In genomic region chr15:60591491-60592385, GRCh38 we compare ENCODE assay signal across 8 cellular contexts.
DNase-seq lines count a peak whose midpoint lies in the region; ATAC-seq, FAIRE-seq and TF ChIP-seq lines count a peak whose summit lies in the region.

No MANE protein-coding gene starts in this region.

- no peaks in the 10 kb centered on the region for H3K36me3 ChIP-seq in mammary epithelial cell (ENCODE audit: insufficient read depth, low read length)
- H3K36me3 ChIP-seq in kidney (ENCODE audit: control insufficient read depth in 1 of 2, insufficient read depth in 2 of 2, low read length in 2 of 2), result no peaks in the 10 kb centered on the region
- no peaks in the 10 kb centered on the region for H3K36me3 ChIP-seq in smooth muscle cell (ENCODE audit: low read depth)

- in situ Hi-C loops in mammary epithelial cell (cut with MboI; ENCODE audit: low sequenced_read_pairs in 2 of 2), result no loop called here

- 10% methylated on average over 8 of the region's 112 CpGs for WGBS in mammary epithelial cell (ENCODE audit: low coverage, missing lambda C conversion rate)
- WGBS in smooth muscle cell (ENCODE audit: low lambda C conversion rate), result under 1% methylated on average over 80 of the region's 112 CpGs

- H3K4me3 ChIP-seq in mammary epithelial cell (replicated peaks in 1 of 3; ENCODE audit: insufficient read depth in 1 of 3, low read depth in 2 of 3, low read length in 3 of 3), result peak overlapping the region; percentile 65 to 67 (median 67)
- peak overlapping the region; percentile 66 to 70 for H3K4me3 ChIP-seq in kidney (ENCODE audit: low read length in 2 of 2)
- H3K4me3 ChIP-seq in smooth muscle cell, result peak overlapping the region; percentile 75

- H2AFZ ChIP-seq in mammary epithelial cell (ENCODE audit: low read depth, low read length) (peak overlapping the region; percentile 97), smooth muscle cell (ENCODE audit: low read depth) (no peak overlapping the region)

- H3K79me2 ChIP-seq in mammary epithelial cell (ENCODE audit: insufficient read depth, low read length) (no peaks in the 10 kb centered on the region), smooth muscle cell (ENCODE audit: low read depth) (no peaks in the 10 kb centered on the region)

- FAIRE-seq in kidney (lab: Jason Lieb, UNC), result no peak

- H3K27me3 ChIP-seq in mammary epithelial cell (ENCODE audit: insufficient read depth, low read length), result no peaks in the 10 kb centered on the region
- H3K27me3 ChIP-seq in smooth muscle cell (ENCODE audit: low read depth), result peaks cover 88% of the 10 kb centered on the region

- H4K20me1 ChIP-seq in mammary epithelial cell (ENCODE audit: insufficient read depth, low read length) (no peaks in the 10 kb centered on the region), smooth muscle cell (ENCODE audit: low read depth) (peaks cover 96% of the 10 kb centered on the region)

- H3K4me1 ChIP-seq in mammary epithelial cell (ENCODE audit: insufficient read depth, low read length) (peaks cover 10% of the 10 kb centered on the region), kidney (ENCODE audit: control insufficient read depth in 1 of 2, insufficient read depth in 1 of 2, low read depth in 1 of 2, low read length in 2 of 2) (peaks cover 0 to under 1% of the 10 kb centered on the region in 2 donors), smooth muscle cell (ENCODE audit: low read depth) (peaks cover 12% of the 10 kb centered on the region)

- intact Hi-C loops in mammary epithelial cell (cut with micrococcal nuclease), result loop anchor here (5.0 to 10.0 kb wide), 3 partner anchors 83 to 271 kb away; no protein-coding TSS in a partner anchor
- intact Hi-C loops in kidney (cut with DNase I), result no loop called here

- TF ChIP-seq CTCF in mammary epithelial cell (conservative IDR thresholded peaks at IDR 0.05 in 1 of 2, IDR thresholded peaks at IDR 0.05 in 1 of 2; ENCODE audit: extremely low read depth in 1 of 2, insufficient read depth in 1 of 2, low read depth in 1 of 2, low read length in 2 of 2) (no peak), kidney (IDR thresholded peaks at IDR 0.05; ENCODE audit: borderline replicate concordance, extremely low read depth, insufficient read depth) (peak; percentile 2), smooth muscle cell (IDR thresholded peaks at IDR 0.05; ENCODE audit: borderline replicate concordance, insufficient read depth, poor library complexity, severe bottlenecking) (peak; percentile 7)

- peak; percentile 65 for DNase-seq in AG08396 (ENCODE audit: low spot score)
- DNase-seq in SW480 (ENCODE audit: low spot score), result peak; percentile 54
- DNase-seq in mammary epithelial cell, result peak; percentile 39
- peak; percentile 91 for DNase-seq in kidney
- no peak for DNase-seq in smooth muscle cell (lab: John Stamatoyannopoulos, UW; ENCODE audit: unreplicated experiment)
- DNase-seq in MV-4-11 (lab: John Stamatoyannopoulos, UW), result no peak

- H3K4me2 ChIP-seq in mammary epithelial cell (ENCODE audit: insufficient read depth, low read depth, low read length) (peak overlapping the region; percentile 95), smooth muscle cell (peak overlapping the region; percentile 99)

- CTCF ChIA-PET in mammary epithelial cell (lab: Charles Lee; ENCODE audit: low non-redundant PET), result interaction anchor here (0.6 kb wide), 1 partner anchor 22 kb away, joined by 3 read pairs; no protein-coding TSS in a partner anchor

- H3K9ac ChIP-seq in mammary epithelial cell (ENCODE audit: insufficient read depth, low read length) (peak overlapping the region; percentile 58), kidney (ENCODE audit: low read length in 2 of 2) (peak overlapping the region; percentile 36 to 68), smooth muscle cell (ENCODE audit: low read depth) (peak overlapping the region; percentile 54)

- no TSS peak for BruUV-seq in mammary epithelial cell (replicated peaks; lab: Mats Ljungman, UMichigan)

- dilution Hi-C loops in mammary epithelial cell (cut with HindIII; ENCODE audit: low sequenced_read_pairs), result no loop called here

- H3F3A ChIP-seq in smooth muscle cell (ENCODE audit: low read depth), result no peaks in the 10 kb centered on the region

- H3K27ac ChIP-seq in mammary epithelial cell (ENCODE audit: insufficient read depth, low read depth, low read length) (peak overlapping the region; percentile 39), kidney (ENCODE audit: low read depth in 2 of 2, low read length in 2 of 2) (peak overlapping the region; percentile 85 to 91), smooth muscle cell (ENCODE audit: low read depth) (no peak overlapping the region)

- H3K9me3 ChIP-seq in mammary epithelial cell (replicated peaks; ENCODE audit: insufficient read depth, low read length), result no peaks in the 10 kb centered on the region
- no peaks in the 10 kb centered on the region for H3K9me3 ChIP-seq in kidney (ENCODE audit: control insufficient read depth in 1 of 2, low read length in 2 of 2)
- no peaks in the 10 kb centered on the region for H3K9me3 ChIP-seq in smooth muscle cell (replicated peaks; ENCODE audit: low read depth)

- ATAC-seq in GM18867 (IDR thresholded peaks at IDR 0.05; ENCODE audit: unreplicated experiment) (peak; percentile 29), HG03064 (IDR thresholded peaks at IDR 0.05; ENCODE audit: low read depth, unreplicated experiment) (peak; percentile 30)

Comparison
In these comparisons a context has a peak if more than half of its experiments do, and no peak if none do; other contexts are left out.
1. DNase-seq: peak in AG08396 (single experiment), SW480 (single experiment), mammary epithelial cell (single experiment) and kidney (single experiment); none in smooth muscle cell (single experiment) and MV-4-11 (single experiment).
2. CTCF ChIP-seq: peak in kidney (single experiment) and smooth muscle cell (single experiment); none in mammary epithelial cell (0 of 2).
3. Peak in every context shown above with its lines, with median percentiles within 50 percentile points of each other: H3K4me3 ChIP-seq and H3K9ac ChIP-seq.